In the genomic region with DNA sequence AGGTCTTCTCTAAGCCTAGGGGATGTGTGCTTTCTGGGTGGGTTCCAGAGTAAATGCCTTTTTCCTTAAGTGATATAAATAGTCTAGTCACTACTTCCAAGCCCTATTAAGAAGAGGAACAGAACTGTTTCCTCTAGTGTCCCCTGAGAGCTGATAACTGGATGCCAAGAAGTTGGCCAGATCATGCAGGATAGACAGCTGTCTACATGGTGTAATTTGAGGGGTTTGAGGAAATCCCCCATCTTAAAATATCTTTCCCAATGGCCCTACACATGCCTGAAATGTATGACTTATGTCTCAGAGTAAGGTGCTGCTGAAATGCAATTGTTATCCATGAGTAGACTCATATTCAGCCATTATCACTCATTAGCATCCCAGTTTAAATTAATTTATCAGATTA, we compare ENCODE assay signal across 27 cellular contexts. TPM values are rescaled to one million over a fixed set of nuclear protein-coding genes. Genes with fewer than 3 reads are reported as not detected.
DNase-seq lines count a peak whose midpoint lies in the region; ATAC-seq and TF ChIP-seq lines count a peak whose summit lies in the region.
"Had no signal": no experiment of that assay in that cellular context is flagged by ENCODE, and none has a peak within 500 bp of the region (broad histone marks: within the 10 kb centered on the region; RNA-seq: fewer than 3 reads in every experiment).

No MANE protein-coding gene starts in this region.

- peak; percentile 19 for ATAC-seq in left ventricle myocardium superior
- ATAC-seq in left cardiac atrium = no peak
- peak; percentile 15 for ATAC-seq in activated naive CD8-positive, alpha-beta T cell treated with anti-CD3 and anti-CD28 coated beads, Interleukin-2, amount 50 U/mL, for 24 hours
- ATAC-seq in HG02623 (IDR thresholded peaks at IDR 0.05; ENCODE audit: unreplicated experiment) = no peak
- ATAC-seq in CD8-positive, alpha-beta T cell = no peak
- no peak for ATAC-seq in activated CD8-positive, alpha-beta memory T cell treated with anti-CD3 and anti-CD28 coated beads, Interleukin-2, amount 10 ng/mL, durations not matched to agents 7 days and 5 days
- ATAC-seq in HG02981 (IDR thresholded peaks at IDR 0.05; ENCODE audit: unreplicated experiment) = no peak
- ATAC-seq: activated CD8-positive, alpha-beta T cell treated with anti-CD3 and anti-CD28 coated beads for 36 hours; gastrocnemius medialis had no signal

- POLR2A ChIA-PET in CD8-positive, alpha-beta T cell (lab: Charles Lee) = interaction anchor here (0.6 kb wide), 1 partner anchor 17 kb away, joined by 3 read pairs; no protein-coding TSS in a partner anchor

- no peak overlapping the region for H3K27ac ChIP-seq in CD8-positive, alpha-beta T cell (ENCODE audit: low read depth, low read length)
- H3K27ac ChIP-seq: C4-2B, gastrocnemius medialis, GM23248, hepatocyte, RWPE1, stomach, thyroid gland had no signal

- no peak for TF ChIP-seq CTCF in CD8-positive, alpha-beta T cell (IDR thresholded peaks at IDR 0.05)

- DNase-seq in left ventricle myocardium superior (no peak), left cardiac atrium (no peak), NAMALWA (ENCODE audit: low spot score) (peak; percentile 33)
- DNase-seq in activated naive CD8-positive, alpha-beta T cell treated with anti-CD3 and anti-CD28 coated beads, Interleukin-2, amount 50 U/mL, for 24 hours = no peak
- no peak for DNase-seq in CD8-positive, alpha-beta T cell
- DNase-seq in activated CD8-positive, alpha-beta memory T cell treated with anti-CD3 and anti-CD28 coated beads, Interleukin-2, amount 10 ng/mL, durations not matched to agents 7 days and 5 days = no peak
- DNase-seq: ACHN; activated CD4-positive, CD25-positive, alpha-beta regulatory T cell treated with anti-CD3 and anti-CD28 coated beads, Interleukin-2, amount 50 U/mL, for 72 hours; activated CD8-positive, alpha-beta T cell treated with anti-CD3 and anti-CD28 coated beads for 36 hours; activated naive CD8-positive, alpha-beta T cell treated with anti-CD3 and anti-CD28 coated beads, Interleukin-2, amount 10 ng/mL, durations not matched to agents 7 days and 5 days; Calu3; cerebellar nuclear complex; gastrocnemius medialis; GM23248; HFFc6; mesendoderm; naive B cell; NCI-H1105 treated with DMSO at 0.1 percent for 48 hours; NCI-H2029; NCI-H345; stomach; thyroid gland had no signal

- H3K4me3 Mint-ChIP-seq in activated naive CD8-positive, alpha-beta T cell treated with anti-CD3 and anti-CD28 coated beads, Interleukin-2, amount 50 U/mL, for 24 hours = no peak overlapping the region
- H3K4me3 Mint-ChIP-seq in CD8-positive, alpha-beta T cell = no peak overlapping the region
- no peak overlapping the region for H3K4me3 Mint-ChIP-seq in activated CD8-positive, alpha-beta memory T cell treated with anti-CD3 and anti-CD28 coated beads, Interleukin-2, amount 10 ng/mL, durations not matched to agents 7 days and 5 days
- H3K4me3 Mint-ChIP-seq: activated CD8-positive, alpha-beta T cell treated with anti-CD3 and anti-CD28 coated beads for 36 hours; activated naive CD8-positive, alpha-beta T cell treated with anti-CD3 and anti-CD28 coated beads, Interleukin-2, amount 10 ng/mL, durations not matched to agents 7 days and 5 days; HFFc6 had no signal

- no peaks in the 10 kb centered on the region for H3K36me3 ChIP-seq in CD8-positive, alpha-beta T cell (ENCODE audit: insufficient read depth, low read length)
- H3K36me3 ChIP-seq: gastrocnemius medialis, stomach, thyroid gland had no signal

- CTCF ChIA-PET in CD8-positive, alpha-beta T cell (lab: Charles Lee) = interaction anchor here (0.9 to 1.0 kb wide), 3 partner anchors 11 to 130 kb away, joined by 3 read pairs; no protein-coding TSS in a partner anchor
- CTCF ChIA-PET in activated CD8-positive, alpha-beta memory T cell treated with anti-CD3 and anti-CD28 coated beads, Interleukin-2, amount 10 ng/mL, durations not matched to agents 7 days and 5 days (lab: Charles Lee) = interaction anchor here (1.5 to 2.6 kb wide), 3 partner anchors 13 to 60 kb away, joined by 3 to 6 read pairs (median 3); no protein-coding TSS in a partner anchor

- no peaks in the 10 kb centered on the region for H3K27me3 Mint-ChIP-seq in activated naive CD8-positive, alpha-beta T cell treated with anti-CD3 and anti-CD28 coated beads, Interleukin-2, amount 50 U/mL, for 24 hours
- no peaks in the 10 kb centered on the region for H3K27me3 Mint-ChIP-seq in CD8-positive, alpha-beta T cell (ENCODE audit: low read depth)
- H3K27me3 Mint-ChIP-seq in activated CD8-positive, alpha-beta memory T cell treated with anti-CD3 and anti-CD28 coated beads, Interleukin-2, amount 10 ng/mL, durations not matched to agents 7 days and 5 days = peaks cover 13% of the 10 kb centered on the region
- H3K27me3 Mint-ChIP-seq: activated CD8-positive, alpha-beta T cell treated with anti-CD3 and anti-CD28 coated beads for 36 hours; naive B cell had no signal

- H3K9me3 ChIP-seq in CD8-positive, alpha-beta T cell (ENCODE audit: low read length) = no peaks in the 10 kb centered on the region
- H3K9me3 ChIP-seq: gastrocnemius medialis, stomach, thyroid gland had no signal

- no peak overlapping the region for H3K4me3 ChIP-seq in CD8-positive, alpha-beta T cell (ENCODE audit: low read depth, low read length)
- H3K4me3 ChIP-seq: gastrocnemius medialis, GM23248, hepatocyte, stomach, thyroid gland had no signal

- intact Hi-C loops in left ventricle myocardium superior (cut with micrococcal nuclease) (no loop called here), left cardiac atrium (cut with DNase I) (no loop called here)
- intact Hi-C loops in CD8-positive, alpha-beta T cell (cut with DNase I, micrococcal nuclease) = loop anchor here in 1 of 2 experiments (5.0 kb wide), 1 partner anchor 77 kb away; no protein-coding TSS in a partner anchor

- peaks cover 24% of the 10 kb centered on the region for H3K4me1 Mint-ChIP-seq in activated naive CD8-positive, alpha-beta T cell treated with anti-CD3 and anti-CD28 coated beads, Interleukin-2, amount 50 U/mL, for 24 hours
- no peaks in the 10 kb centered on the region for H3K4me1 Mint-ChIP-seq in CD8-positive, alpha-beta T cell (ENCODE audit: low read depth)
- no peaks in the 10 kb centered on the region for H3K4me1 Mint-ChIP-seq in activated CD8-positive, alpha-beta memory T cell treated with anti-CD3 and anti-CD28 coated beads, Interleukin-2, amount 10 ng/mL, durations not matched to agents 7 days and 5 days
- H3K4me1 Mint-ChIP-seq: activated naive CD8-positive, alpha-beta T cell treated with anti-CD3 and anti-CD28 coated beads, Interleukin-2, amount 10 ng/mL, durations not matched to agents 7 days and 5 days had no signal

- H3K27ac Mint-ChIP-seq in activated naive CD8-positive, alpha-beta T cell treated with anti-CD3 and anti-CD28 coated beads, Interleukin-2, amount 50 U/mL, for 24 hours = peak overlapping the region; percentile 3
- no peak overlapping the region for H3K27ac Mint-ChIP-seq in CD8-positive, alpha-beta T cell
- H3K27ac Mint-ChIP-seq in activated CD8-positive, alpha-beta memory T cell treated with anti-CD3 and anti-CD28 coated beads, Interleukin-2, amount 10 ng/mL, durations not matched to agents 7 days and 5 days = no peak overlapping the region
- H3K27ac Mint-ChIP-seq: activated CD8-positive, alpha-beta T cell treated with anti-CD3 and anti-CD28 coated beads for 36 hours; activated naive CD8-positive, alpha-beta T cell treated with anti-CD3 and anti-CD28 coated beads, Interleukin-2, amount 10 ng/mL, durations not matched to agents 7 days and 5 days; HFFc6 had no signal

- H3K36me3 Mint-ChIP-seq in activated naive CD8-positive, alpha-beta T cell treated with anti-CD3 and anti-CD28 coated beads, Interleukin-2, amount 50 U/mL, for 24 hours (ENCODE audit: low read depth) = no peaks in the 10 kb centered on the region
- no peaks in the 10 kb centered on the region for H3K36me3 Mint-ChIP-seq in CD8-positive, alpha-beta T cell
- no peaks in the 10 kb centered on the region for H3K36me3 Mint-ChIP-seq in activated CD8-positive, alpha-beta memory T cell treated with anti-CD3 and anti-CD28 coated beads, Interleukin-2, amount 10 ng/mL, durations not matched to agents 7 days and 5 days
- H3K36me3 Mint-ChIP-seq: activated naive CD8-positive, alpha-beta T cell treated with anti-CD3 and anti-CD28 coated beads, Interleukin-2, amount 10 ng/mL, durations not matched to agents 7 days and 5 days; naive B cell had no signal

- H3K27me3 ChIP-seq in CD8-positive, alpha-beta T cell (ENCODE audit: insufficient read depth, low read length) = no peaks in the 10 kb centered on the region
- H3K27me3 ChIP-seq: gastrocnemius medialis, hepatocyte, stomach, thyroid gland had no signal

- H3K9me3 Mint-ChIP-seq in activated naive CD8-positive, alpha-beta T cell treated with anti-CD3 and anti-CD28 coated beads, Interleukin-2, amount 50 U/mL, for 24 hours = no peaks in the 10 kb centered on the region
- H3K9me3 Mint-ChIP-seq in CD8-positive, alpha-beta T cell = no peaks in the 10 kb centered on the region
- H3K9me3 Mint-ChIP-seq in activated CD8-positive, alpha-beta memory T cell treated with anti-CD3 and anti-CD28 coated beads, Interleukin-2, amount 10 ng/mL, durations not matched to agents 7 days and 5 days (ENCODE audit: low read depth) = no peaks in the 10 kb centered on the region
- H3K9me3 Mint-ChIP-seq: activated CD8-positive, alpha-beta T cell treated with anti-CD3 and anti-CD28 coated beads for 36 hours; activated naive CD8-positive, alpha-beta T cell treated with anti-CD3 and anti-CD28 coated beads, Interleukin-2, amount 10 ng/mL, durations not matched to agents 7 days and 5 days; HFFc6; naive B cell had no signal

- no peaks in the 10 kb centered on the region for H3K4me1 ChIP-seq in CD8-positive, alpha-beta T cell (ENCODE audit: insufficient read depth, low read length)
- H3K4me1 ChIP-seq: gastrocnemius medialis, thyroid gland had no signal

RNA-seq across cellular contexts. Expression of a gene that starts 20.2 kb away (rescaled TPM):
- total RNA-seq in left ventricle myocardium superior = 35.0 TPM
- total RNA-seq in left cardiac atrium = 100 to 1,000 TPM in 1 of 2 donors, 10 to 100 TPM in 1; 41.7 to 101 TPM
- total RNA-seq in CD8-positive, alpha-beta T cell = 100 to 1,000 TPM; 125 TPM
- total RNA-seq in activated CD8-positive, alpha-beta memory T cell treated with anti-CD3 and anti-CD28 coated beads, Interleukin-2, amount 10 ng/mL, durations not matched to agents 7 days and 5 days = 100 to 1,000 TPM; 361 to 464 TPM

Comparison
In these comparisons a context has a peak if more than half of its experiments do, and no peak if none do; other contexts are left out.
1. ATAC-seq: peak in left ventricle myocardium superior (single experiment) and activated naive CD8-positive, alpha-beta T cell treated with anti-CD3 and anti-CD28 coated beads, Interleukin-2, amount 50 U/mL, for 24 hours (single experiment); none in left cardiac atrium (0 of 2), HG02623 (single experiment), CD8-positive, alpha-beta T cell (single experiment), activated CD8-positive, alpha-beta memory T cell treated with anti-CD3 and anti-CD28 coated beads, Interleukin-2, amount 10 ng/mL, durations not matched to agents 7 days and 5 days (single experiment) and HG02981 (single experiment).